In the genomic region with DNA sequence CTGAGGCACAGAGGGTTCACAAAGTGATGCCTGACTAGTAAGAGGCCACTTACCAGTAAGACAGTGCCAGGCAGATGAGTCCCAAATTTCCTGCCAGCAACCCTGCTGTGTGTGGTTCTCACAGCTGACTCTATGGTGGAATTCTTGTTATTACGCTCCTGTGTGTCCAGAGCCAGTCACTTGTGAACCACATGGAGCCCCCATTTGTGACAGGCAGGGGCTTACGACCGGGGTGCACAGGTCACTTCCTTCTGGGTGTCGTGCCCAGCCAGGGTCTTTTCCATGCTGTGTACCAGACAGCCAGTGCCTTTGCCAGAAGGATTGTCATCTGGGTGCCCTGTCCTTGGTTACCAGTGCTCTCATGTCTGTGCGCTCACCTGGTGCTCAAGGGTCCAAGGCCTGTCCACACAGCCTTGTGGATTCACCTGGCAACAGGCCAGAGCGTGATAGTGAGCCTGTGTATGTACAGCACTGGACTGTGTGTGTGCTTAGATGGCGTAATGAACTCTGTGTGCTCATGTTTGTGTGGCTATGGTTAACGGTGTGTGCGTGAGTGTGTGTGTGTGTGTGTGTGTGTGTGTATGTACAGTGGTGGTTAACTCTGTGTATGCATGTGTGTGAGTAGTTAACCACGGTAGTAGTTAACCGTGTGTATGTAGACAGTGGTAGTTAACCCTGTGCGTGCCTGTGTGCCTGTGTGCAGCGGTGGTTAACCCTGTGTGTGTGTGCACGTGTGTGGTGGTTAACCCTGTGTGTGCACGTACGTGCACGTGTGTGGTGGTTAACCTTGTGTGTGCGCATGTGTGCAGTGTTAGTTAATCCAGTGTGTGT, we compare ENCODE assay signal across 1 cellular context.
TF ChIP-seq lines count a peak whose summit lies in the region.

No MANE protein-coding gene starts in this region.

TF ChIP-seq in IMR-90, 13 proteins besides CTCF, POLR2A, EP300 and RAD21:
- TF ChIP-seq NFE2L2 (IDR thresholded peaks at IDR 0.05; ENCODE audit: low read depth, low read length) (no peak), CHD1 (IDR thresholded peaks at IDR 0.05; ENCODE audit: low read depth, low read length) (no peak), RCOR1 (IDR thresholded peaks at IDR 0.05; ENCODE audit: insufficient replicate concordance, low read length) (no peak), CEBPB (IDR thresholded peaks at IDR 0.05; ENCODE audit: low read depth, low read length) (no peak), BHLHE40 (IDR thresholded peaks at IDR 0.05; ENCODE audit: low read depth, low read length) (no peak), MXI1 (IDR thresholded peaks at IDR 0.05; ENCODE audit: borderline replicate concordance, low read depth, low read length) (no peak)
- TF ChIP-seq, protein P1, sequence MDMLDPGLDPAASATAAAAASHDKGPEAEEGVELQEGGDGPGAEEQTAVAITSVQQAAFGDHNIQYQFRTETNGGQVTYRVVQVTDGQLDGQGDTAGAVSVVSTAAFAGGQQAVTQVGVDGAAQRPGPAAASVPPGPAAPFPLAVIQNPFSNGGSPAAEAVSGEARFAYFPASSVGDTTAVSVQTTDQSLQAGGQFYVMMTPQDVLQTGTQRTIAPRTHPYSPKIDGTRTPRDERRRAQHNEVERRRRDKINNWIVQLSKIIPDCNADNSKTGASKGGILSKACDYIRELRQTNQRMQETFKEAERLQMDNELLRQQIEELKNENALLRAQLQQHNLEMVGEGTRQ (IDR thresholded peaks at IDR 0.05; ENCODE audit: low read depth, low read length) = no peak
